ENCODE assay signal across 1 cellular context in genomic region chr17:795276-795675, GRCh38.
TF ChIP-seq lines count a peak whose summit lies in the region.

No MANE protein-coding gene starts in this region.

TF ChIP-seq in GM23338, 12 proteins besides CTCF, POLR2A, EP300 and RAD21 (continued from another document):
- TF ChIP-seq ZNF462 (CRISPR knock-in tag; IDR thresholded peaks at IDR 0.05): no peak
- no peak for TF ChIP-seq ZNF331 (CRISPR knock-in tag; IDR thresholded peaks at IDR 0.05; ENCODE audit: low read depth)
- TF ChIP-seq ZNF114 (CRISPR knock-in tag; IDR thresholded peaks at IDR 0.05): no peak
- no peak for TF ChIP-seq JUNB (IDR thresholded peaks at IDR 0.05; ENCODE audit: unreplicated experiment)
- no peak for TF ChIP-seq NANOG (IDR thresholded peaks at IDR 0.05; ENCODE audit: borderline replicate concordance)
- no peak for TF ChIP-seq EZH2 (IDR thresholded peaks at IDR 0.05; ENCODE audit: low read depth, unreplicated experiment)
- TF ChIP-seq, protein P1, sequence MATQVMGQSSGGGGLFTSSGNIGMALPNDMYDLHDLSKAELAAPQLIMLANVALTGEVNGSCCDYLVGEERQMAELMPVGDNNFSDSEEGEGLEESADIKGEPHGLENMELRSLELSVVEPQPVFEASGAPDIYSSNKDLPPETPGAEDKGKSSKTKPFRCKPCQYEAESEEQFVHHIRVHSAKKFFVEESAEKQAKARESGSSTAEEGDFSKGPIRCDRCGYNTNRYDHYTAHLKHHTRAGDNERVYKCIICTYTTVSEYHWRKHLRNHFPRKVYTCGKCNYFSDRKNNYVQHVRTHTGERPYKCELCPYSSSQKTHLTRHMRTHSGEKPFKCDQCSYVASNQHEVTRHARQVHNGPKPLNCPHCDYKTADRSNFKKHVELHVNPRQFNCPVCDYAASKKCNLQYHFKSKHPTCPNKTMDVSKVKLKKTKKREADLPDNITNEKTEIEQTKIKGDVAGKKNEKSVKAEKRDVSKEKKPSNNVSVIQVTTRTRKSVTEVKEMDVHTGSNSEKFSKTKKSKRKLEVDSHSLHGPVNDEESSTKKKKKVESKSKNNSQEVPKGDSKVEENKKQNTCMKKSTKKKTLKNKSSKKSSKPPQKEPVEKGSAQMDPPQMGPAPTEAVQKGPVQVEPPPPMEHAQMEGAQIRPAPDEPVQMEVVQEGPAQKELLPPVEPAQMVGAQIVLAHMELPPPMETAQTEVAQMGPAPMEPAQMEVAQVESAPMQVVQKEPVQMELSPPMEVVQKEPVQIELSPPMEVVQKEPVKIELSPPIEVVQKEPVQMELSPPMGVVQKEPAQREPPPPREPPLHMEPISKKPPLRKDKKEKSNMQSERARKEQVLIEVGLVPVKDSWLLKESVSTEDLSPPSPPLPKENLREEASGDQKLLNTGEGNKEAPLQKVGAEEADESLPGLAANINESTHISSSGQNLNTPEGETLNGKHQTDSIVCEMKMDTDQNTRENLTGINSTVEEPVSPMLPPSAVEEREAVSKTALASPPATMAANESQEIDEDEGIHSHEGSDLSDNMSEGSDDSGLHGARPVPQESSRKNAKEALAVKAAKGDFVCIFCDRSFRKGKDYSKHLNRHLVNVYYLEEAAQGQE (IDR thresholded peaks at IDR 0.05; ENCODE audit: unreplicated experiment): no peak
- TF ChIP-seq, protein P2, sequence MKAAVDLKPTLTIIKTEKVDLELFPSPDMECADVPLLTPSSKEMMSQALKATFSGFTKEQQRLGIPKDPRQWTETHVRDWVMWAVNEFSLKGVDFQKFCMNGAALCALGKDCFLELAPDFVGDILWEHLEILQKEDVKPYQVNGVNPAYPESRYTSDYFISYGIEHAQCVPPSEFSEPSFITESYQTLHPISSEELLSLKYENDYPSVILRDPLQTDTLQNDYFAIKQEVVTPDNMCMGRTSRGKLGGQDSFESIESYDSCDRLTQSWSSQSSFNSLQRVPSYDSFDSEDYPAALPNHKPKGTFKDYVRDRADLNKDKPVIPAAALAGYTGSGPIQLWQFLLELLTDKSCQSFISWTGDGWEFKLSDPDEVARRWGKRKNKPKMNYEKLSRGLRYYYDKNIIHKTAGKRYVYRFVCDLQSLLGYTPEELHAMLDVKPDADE (IDR thresholded peaks at IDR 0.05): no peak
- TF ChIP-seq EZH2phosphoT487 (IDR thresholded peaks at IDR 0.05; ENCODE audit: unreplicated experiment): no peak
- no peak for TF ChIP-seq STAT1 (IDR thresholded peaks at IDR 0.05; ENCODE audit: unreplicated experiment)
